Comparison of ENCODE assay signal across 10 cellular contexts in the genomic region with DNA sequence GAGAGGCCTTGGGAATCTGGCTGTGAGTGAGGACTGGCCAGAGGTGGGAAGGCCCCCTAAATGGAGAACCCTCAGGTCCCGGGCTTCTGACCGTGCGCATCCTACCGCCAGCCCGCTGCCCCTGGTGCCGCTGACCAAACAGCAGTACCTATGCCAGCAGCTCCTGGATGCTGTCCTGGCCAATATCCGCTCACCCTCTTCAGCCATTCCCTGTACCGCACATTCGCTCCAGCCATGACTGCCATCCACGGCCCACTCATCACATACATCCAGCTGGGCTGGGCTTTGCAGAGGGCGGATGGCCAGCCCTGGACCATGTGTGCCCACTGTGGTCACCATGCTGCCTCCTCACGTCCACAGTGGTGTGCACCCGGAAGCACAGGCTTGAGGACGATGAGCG. TPM values are rescaled to one million over a fixed set of nuclear protein-coding genes. Genes with fewer than 3 reads are reported as not detected.
DNase-seq lines count a peak whose midpoint lies in the region; ATAC-seq, FAIRE-seq and TF ChIP-seq lines count a peak whose summit lies in the region.
"Not testable (repeated sequence)": the region's sequence is repeated elsewhere in the genome, so short reads cannot be mapped to it uniquely, and the experiment has no call there.
"Had no signal": no experiment of that assay in that cellular context is flagged by ENCODE, and none has a peak within 500 bp of the region (broad histone marks: within the 10 kb centered on the region; RNA-seq: fewer than 3 reads in every experiment).

No MANE protein-coding gene starts in this region.

- not testable (repeated sequence) for FAIRE-seq in K562 (lab: Jason Lieb, UNC); HepG2 (lab: Jason Lieb, UNC)

- not testable (repeated sequence) for H3K4me1 ChIP-seq in K562 (replicated peaks in 1 of 2; ENCODE audit: control insufficient read depth in 2 of 2, insufficient read depth in 2 of 2, low read length in 2 of 2); heart left ventricle; HepG2 (ENCODE audit: insufficient read depth, low read length); spleen; upper lobe of left lung

- POLR2A ChIA-PET in WTC11 (lab: Charles Lee); K562 (lab: Yijun Ruan, JAX); HepG2 (lab: Yijun Ruan, JAX): not testable (repeated sequence)

- 4% methylated on average over 10 of the region's 15 CpGs for WGBS in K562 (ENCODE audit: insufficient coverage, low coverage, missing lambda C conversion rate)
- WGBS in heart left ventricle, 4 donors, result 92 to 95% (median 92%) methylated on average over 10 to 11 of the region's 15 CpGs
- WGBS in HepG2 (ENCODE audit: low lambda C conversion rate), result 53% methylated on average over 11 of the region's 15 CpGs
- 94 to 97% (median 95%) methylated on average over 5 to 11 of the region's 15 CpGs for WGBS in spleen, 5 donors
- WGBS in upper lobe of left lung, 2 donors, result 93 to 94% methylated on average over 9 to 11 of the region's 15 CpGs

- intact Hi-C loops in K562 (cut with micrococcal nuclease); heart left ventricle (cut with DNase I); HepG2 (cut with micrococcal nuclease; ENCODE audit: unreplicated experiment); spleen (cut with DNase I; ENCODE audit: low total_unique reads): not testable (repeated sequence)

- not testable (repeated sequence) for H3K9me3 Mint-ChIP-seq in WTC11; natural killer cell treated with Interleukin-12 subunit alpha and Interleukin-12 subunit beta and Interleukin-15 and Interleukin-18, amount 100 ng/mL, for 72 hours

- H3K9me3 ChIP-seq in K562 (replicated peaks; ENCODE audit: control insufficient read depth, insufficient read depth, low read depth, low read length); heart left ventricle; HepG2 (ENCODE audit: low read length); spleen; upper lobe of left lung: not testable (repeated sequence)

- not testable (repeated sequence) for TF ChIP-seq RAD21 in K562 (CRISPR knock-in tag; conservative IDR thresholded peaks at IDR 0.05 in 1 of 2, IDR thresholded peaks at IDR 0.05 in 1 of 2); HepG2 (CRISPR knock-in tag; IDR thresholded peaks at IDR 0.05)

- CTCF ChIA-PET in WTC11 (lab: Charles Lee); K562 (lab: Yijun Ruan, JAX; ENCODE audit: low intra/inter-chr PET ratio); HepG2 (lab: Yijun Ruan, JAX; ENCODE audit: low intra/inter-chr PET ratio, low total read pairs): not testable (repeated sequence)

- not testable (repeated sequence) for H3K27ac Mint-ChIP-seq in WTC11; natural killer cell treated with Interleukin-12 subunit alpha and Interleukin-12 subunit beta and Interleukin-15 and Interleukin-18, amount 100 ng/mL, for 72 hours

- not testable (repeated sequence) for H2AFZ ChIP-seq in K562 (ENCODE audit: low read depth, low read length); HepG2 (ENCODE audit: low read length)

- not testable (repeated sequence) for H3K9ac ChIP-seq in K562 (ENCODE audit: insufficient read depth in 1 of 2, low read depth in 2 of 2, low read length in 2 of 2); HepG2 (ENCODE audit: insufficient read depth, low read depth, low read length)

- not testable (repeated sequence) for H3K79me2 ChIP-seq in K562 (ENCODE audit: control insufficient read depth, insufficient read depth, low read length); HepG2 (ENCODE audit: insufficient read depth, low read length)

- not testable (repeated sequence) for TF ChIP-seq POLR2A in K562 (conservative IDR thresholded peaks at IDR 0.05); heart left ventricle (IDR thresholded peaks at IDR 0.05); HepG2 (IDR thresholded peaks at IDR 0.05; ENCODE audit: insufficient read depth in 1 of 2, low read depth in 2 of 2, low read length in 2 of 2); spleen (IDR thresholded peaks at IDR 0.05); upper lobe of left lung (IDR thresholded peaks at IDR 0.05)

- TF ChIP-seq CTCF in WTC11 (IDR thresholded peaks at IDR 0.05); K562 (IDR thresholded peaks at IDR 0.05 in 2 of 3, conservative IDR thresholded peaks at IDR 0.05 in 1 of 3; ENCODE audit: insufficient read depth in 2 of 3, low read depth in 1 of 3, low read length in 3 of 3); heart left ventricle (IDR thresholded peaks at IDR 0.05); HepG2 (CRISPR knock-in tag; IDR thresholded peaks at IDR 0.05); spleen (IDR thresholded peaks at IDR 0.05 in 8 of 11, conservative IDR thresholded peaks at IDR 0.05 in 3 of 11); upper lobe of left lung (IDR thresholded peaks at IDR 0.05): not testable (repeated sequence)

- H3K4me1 Mint-ChIP-seq in WTC11; natural killer cell treated with Interleukin-12 subunit alpha and Interleukin-12 subunit beta and Interleukin-15 and Interleukin-18, amount 100 ng/mL, for 72 hours (ENCODE audit: low read depth in 2 of 2): not testable (repeated sequence)

- not testable (repeated sequence) for TF ChIP-seq EP300 in K562 (IDR thresholded peaks at IDR 0.05; ENCODE audit: low read length); HepG2 (IDR thresholded peaks at IDR 0.05; ENCODE audit: low read depth in 2 of 2, low read length in 2 of 2); HepG2 (CRISPR knock-in tag; IDR thresholded peaks at IDR 0.05; ENCODE audit: borderline replicate concordance); upper lobe of left lung (IDR thresholded peaks at IDR 0.05)

- H3K27me3 ChIP-seq in K562 (ENCODE audit: control insufficient read depth in 2 of 2, insufficient read depth in 2 of 2, low read length in 2 of 2); heart left ventricle; HepG2 (ENCODE audit: control insufficient read depth in 1 of 2, insufficient read depth in 2 of 2, low read length in 2 of 2); spleen (replicated peaks in 1 of 7); upper lobe of left lung: not testable (repeated sequence)

- not testable (repeated sequence) for H3K36me3 ChIP-seq in K562 (ENCODE audit: control insufficient read depth, insufficient read depth, low read length); heart left ventricle; HepG2 (replicated peaks in 1 of 2; ENCODE audit: control insufficient read depth in 1 of 2, insufficient read depth in 2 of 2, low read length in 2 of 2); spleen; upper lobe of left lung

- not testable (repeated sequence) for H3K27me3 Mint-ChIP-seq in WTC11 (ENCODE audit: low read depth); natural killer cell treated with Interleukin-12 subunit alpha and Interleukin-12 subunit beta and Interleukin-15 and Interleukin-18, amount 100 ng/mL, for 72 hours

- not testable (repeated sequence) for H3K4me3 ChIP-seq in K562; heart left ventricle; HepG2 (replicated peaks in 1 of 3; ENCODE audit: insufficient read depth in 1 of 3, low read depth in 2 of 3, low read length in 3 of 3); spleen; upper lobe of left lung

- H3K27ac ChIP-seq in K562 (ENCODE audit: extremely low read depth, low read depth, low read length); heart left ventricle; HepG2 (ENCODE audit: extremely low read length, insufficient read depth, low read length); spleen; upper lobe of left lung: not testable (repeated sequence)

- DNase-seq in WTC11 (ENCODE audit: low spot score), result peak; percentile 3
- DNase-seq in K562 (ENCODE audit: extremely low read depth in 1 of 4, low spot score in 3 of 4); HepG2 (ENCODE audit: low spot score); natural killer cell treated with Interleukin-12 subunit alpha and Interleukin-12 subunit beta and Interleukin-15 and Interleukin-18, amount 100 ng/mL, for 72 hours (ENCODE audit: low spot score): not testable (repeated sequence)
- DNase-seq in heart left ventricle, result peak in 2 of 5 donors; percentile 11 to 28
- peak; percentile 74 for DNase-seq in spleen
- DNase-seq in upper lobe of left lung, result peak in 1 of 2 donors; percentile 65

- not testable (repeated sequence) for BruUV-seq in K562 (replicated peaks; lab: Mats Ljungman, UMichigan); HepG2 (replicated peaks; lab: Mats Ljungman, UMichigan)

- not testable (repeated sequence) for H3K4me3 Mint-ChIP-seq in WTC11; natural killer cell treated with Interleukin-12 subunit alpha and Interleukin-12 subunit beta and Interleukin-15 and Interleukin-18, amount 100 ng/mL, for 72 hours

- H4K20me1 ChIP-seq in K562 (replicated peaks; ENCODE audit: control insufficient read depth, insufficient read depth, low read length); HepG2 (ENCODE audit: insufficient read depth, low read length): not testable (repeated sequence)

- in situ Hi-C loops in K562 (cut with MboI), result loop anchor here (25.0 kb wide), 1 partner anchor 825 kb away; no protein-coding TSS in a partner anchor
- in situ Hi-C loops in HepG2 (cut with HindIII; ENCODE audit: extremely low pct_ligation_motif_present, low pct_unique_long_range_greater_than_20kb), result not testable (repeated sequence)

- not testable (repeated sequence) for H3K36me3 Mint-ChIP-seq in WTC11; natural killer cell treated with Interleukin-12 subunit alpha and Interleukin-12 subunit beta and Interleukin-15 and Interleukin-18, amount 100 ng/mL, for 72 hours

- not testable (repeated sequence) for ATAC-seq in WTC11
- ATAC-seq in K562 (peak; percentile 11; the same call in 2 of the 3 replicates), heart left ventricle (peak in 3 of 4 donors; percentile 6 to 44 (median 21)), HepG2 (peak; percentile 25), upper lobe of left lung (ENCODE audit: low FRiP score in 2 of 2) (peak; percentile 51 to 61)
- ATAC-seq in natural killer cell treated with Interleukin-12 subunit alpha and Interleukin-12 subunit beta and Interleukin-15 and Interleukin-18, amount 100 ng/mL, for 72 hours, result peak; percentile 13 to 28

- not testable (repeated sequence) for H3K4me2 ChIP-seq in K562 (ENCODE audit: insufficient read depth, low read length); HepG2 (ENCODE audit: low read depth, low read length)

- not testable (repeated sequence) for H3K9me1 ChIP-seq in K562 (ENCODE audit: control insufficient read depth, insufficient read depth, low read length)

RNA-seq across cellular contexts. Expression of gene POTEG, which starts 53.1 kb away (rescaled TPM):
- total RNA-seq in WTC11 (2021) (not detected in 3 replicates), K562 (2014; rRNA removed) (not detected in 2 replicates), K562 (2014; rRNA removed; fragmentation: Illumina TruSeq; extraction: Trizol) (not detected in 2 replicates), K562 (2015; rRNA removed; fragmentation: Illumina TruSeq; extraction: Trizol) (not detected in 2 replicates), K562 (2021) (not detected in 2 replicates), heart left ventricle (not detected), HepG2 (2016; rRNA removed; fragmentation: Illumina TruSeq; extraction: Trizol) (not detected in 2 replicates), spleen (under 1 TPM in 2 of 7 donors, not detected in 5; 0.24 to 0.51 TPM), upper lobe of left lung (not detected)
- total RNA-seq in K562 (2011; cell fraction: chromatin; rRNA removed; ENCODE audit: low replicate concordance), result 0.19 TPM in 1 of 2 replicates, not detected in the other
- not detected in 2 replicates for total RNA-seq in K562 (2011; cell fraction: nucleolus; rRNA removed)
- total RNA-seq in K562 (2011; cell fraction: nucleoplasm; rRNA removed), result not detected in 2 replicates
- polyA plus RNA-seq in K562 (2011; rRNA removed) (not detected in 2 replicates), K562 (2014; fragmentation: Illumina TruSeq; extraction: Trizol) (not detected in 2 replicates), K562 (2014; fragmentation: Nextera tagmentation; extraction: Ambion mirVana) (not detected), K562 (2014; rRNA removed) (not detected in 2 replicates), heart left ventricle (not detected), HepG2 (2011; rRNA removed) (not detected in 2 replicates), spleen (not detected)
- not detected in 2 replicates for polyA plus RNA-seq in K562 (2011; cell fraction: cytosol; rRNA removed)
- polyA plus RNA-seq in K562 (2011; cell fraction: nucleus; rRNA removed), result not detected in 2 replicates
- polyA plus RNA-seq in K562 (2012), result not detected in 2 replicates
- polyA minus RNA-seq in K562 (2011; rRNA and poly(A)+ RNA removed), result not detected in 2 replicates
- not detected in 2 replicates for polyA minus RNA-seq in K562 (2011; cell fraction: cytosol; rRNA and poly(A)+ RNA removed)
- polyA minus RNA-seq in K562 (2011; cell fraction: nucleus; rRNA and poly(A)+ RNA removed), result not detected in 2 replicates
- not detected in 2 replicates for total RNA-seq in HepG2 (2016; cell fraction: cytosol; rRNA removed; fragmentation: Illumina TruSeq; extraction: Trizol; ENCODE audit: low read depth)
- total RNA-seq in HepG2 (2016; cell fraction: insoluble cytoplasmic fraction; rRNA removed; fragmentation: Illumina TruSeq; extraction: Trizol), result not detected in 2 replicates
- not detected in 2 replicates for total RNA-seq in HepG2 (2016; cell fraction: membrane; rRNA removed; fragmentation: Illumina TruSeq; extraction: Trizol)
- not detected in 2 replicates for total RNA-seq in HepG2 (2016; cell fraction: nucleus; rRNA removed; fragmentation: Illumina TruSeq; extraction: Trizol)
- polyA plus RNA-seq in HepG2 (2011; cell fraction: cytosol; rRNA removed), result not detected in 2 replicates
- not detected in 2 replicates for polyA plus RNA-seq in HepG2 (2011; cell fraction: nucleus; rRNA removed)
- not detected in 2 replicates for polyA plus RNA-seq in HepG2 (2012)
- not detected in 2 replicates for polyA plus RNA-seq in HepG2 (2016; cell fraction: cytosol; fragmentation: Illumina TruSeq; extraction: Trizol; ENCODE audit: low read depth)
- polyA plus RNA-seq in HepG2 (2016; cell fraction: insoluble cytoplasmic fraction; fragmentation: Illumina TruSeq; extraction: Trizol; ENCODE audit: low read depth), result not detected in 2 replicates
- polyA plus RNA-seq in HepG2 (2016; cell fraction: membrane; fragmentation: Illumina TruSeq; extraction: Trizol; ENCODE audit: low read depth), result not detected in 2 replicates
- polyA plus RNA-seq in HepG2 (2016; cell fraction: nucleus; fragmentation: Illumina TruSeq; extraction: Trizol; ENCODE audit: insufficient read depth, low read depth), result not detected in 2 replicates
- not detected in 2 replicates for polyA minus RNA-seq in HepG2 (2011; rRNA and poly(A)+ RNA removed; ENCODE audit: low replicate concordance)
- polyA minus RNA-seq in HepG2 (2011; cell fraction: cytosol; rRNA and poly(A)+ RNA removed), result not detected in 2 replicates
- polyA minus RNA-seq in HepG2 (2011; cell fraction: nucleus; rRNA and poly(A)+ RNA removed), result not detected in 2 replicates
- total RNA-seq in natural killer cell treated with Interleukin-12 subunit alpha and Interleukin-12 subunit beta and Interleukin-15 and Interleukin-18, amount 100 ng/mL, for 72 hours, result not detected
- total RNA-seq: A673, GM23338, Right ventricle myocardium superior had no signal
- polyA plus RNA-seq: GM23338 had no signal
